Comparison of ENCODE assay signal across 8 cellular contexts in genomic region chr3:168952551-168952950, GRCh38.
DNase-seq lines count a peak whose midpoint lies in the region; ATAC-seq and TF ChIP-seq lines count a peak whose summit lies in the region.

No MANE protein-coding gene starts in this region.

- H3F3A ChIP-seq in neural cell (ENCODE audit: insufficient read depth, low read length, poor library complexity, severe bottlenecking), result no peaks in the 10 kb centered on the region

- no peaks in the 10 kb centered on the region for H3K27me3 ChIP-seq in neural cell (ENCODE audit: insufficient read depth, low read depth, low read length)
- H3K27me3 ChIP-seq in adrenal gland, result no peaks in the 10 kb centered on the region

- TF ChIP-seq POLR2A in adrenal gland (IDR thresholded peaks at IDR 0.05), result no peak

- H3K9ac ChIP-seq in neural cell (ENCODE audit: low read length), result no peak overlapping the region

- no peaks in the 10 kb centered on the region for H3K9me2 ChIP-seq in neural cell (ENCODE audit: insufficient read depth, low read length)

- intact Hi-C loops in adrenal gland (cut with DNase I) (no loop called here), left colon (cut with DNase I, micrococcal nuclease) (no loop called here)

- peak; percentile 56 for TF ChIP-seq RAD21 in neural cell (conservative IDR thresholded peaks at IDR 0.05)

- H3K9me3 ChIP-seq in neural cell (ENCODE audit: low read length), result no peaks in the 10 kb centered on the region
- no peaks in the 10 kb centered on the region for H3K9me3 ChIP-seq in adrenal gland (replicated peaks in 1 of 3)

- H3K27ac ChIP-seq in neural cell (ENCODE audit: low read length) (no peak overlapping the region), adrenal gland (no peak overlapping the region)

- H3K4me1 ChIP-seq in adrenal gland (replicated peaks in 1 of 2), result no peaks in the 10 kb centered on the region

- ATAC-seq in left colon, result no peak
- no peak for ATAC-seq in HG03097 (IDR thresholded peaks at IDR 0.05; ENCODE audit: low FRiP score, unreplicated experiment)

- DNase-seq in ELR (ENCODE audit: low read depth) (peak; percentile 50), NCI-H2107 (lab: John Stamatoyannopoulos, UW) (peak; percentile 9), cardiac fibroblast (ENCODE audit: low read depth in 2 of 2) (peak; percentile 67 to 76), adrenal gland (no peak), NCI-H2029 (lab: John Stamatoyannopoulos, UW) (no peak), left colon (no peak)

- TF ChIP-seq CTCF in cardiac fibroblast (IDR thresholded peaks at IDR 0.05; ENCODE audit: low read depth, low read length), result peak; percentile 11
- peak; percentile 57 for TF ChIP-seq CTCF in neural cell (IDR thresholded peaks at IDR 0.05; ENCODE audit: poor library complexity, severe bottlenecking)
- no peak for TF ChIP-seq CTCF in adrenal gland (IDR thresholded peaks at IDR 0.05)

- H4K20me1 ChIP-seq in neural cell (ENCODE audit: insufficient read depth), result no peaks in the 10 kb centered on the region

- no peak for TF ChIP-seq EP300 in neural cell (conservative IDR thresholded peaks at IDR 0.05; ENCODE audit: poor library complexity, severe bottlenecking)

- H3K4me2 ChIP-seq in neural cell (ENCODE audit: low read length), result no peak overlapping the region

- H3K36me3 ChIP-seq in neural cell (ENCODE audit: insufficient read depth, low read length), result no peaks in the 10 kb centered on the region
- no peaks in the 10 kb centered on the region for H3K36me3 ChIP-seq in adrenal gland (replicated peaks in 1 of 2)

- no peak overlapping the region for H3K4me3 ChIP-seq in cardiac fibroblast (replicated peaks in 1 of 2; ENCODE audit: low read depth in 2 of 2, low read length in 2 of 2)
- no peak overlapping the region for H3K4me3 ChIP-seq in neural cell (ENCODE audit: low read length)
- no peak overlapping the region for H3K4me3 ChIP-seq in adrenal gland

- H2AFZ ChIP-seq in neural cell (ENCODE audit: low read depth, low read length), result no peak overlapping the region

- H3K79me2 ChIP-seq in neural cell (replicated peaks; ENCODE audit: insufficient read depth, low read length), result no peaks in the 10 kb centered on the region

- WGBS in adrenal gland, 4 donors, result 34 to 42% (median 34%) methylated on average over 4 of the region's 4 CpGs

TF ChIP-seq in neural cell, 6 proteins besides CTCF, POLR2A, EP300 and RAD21:
- no peak for TF ChIP-seq MXI1 (conservative IDR thresholded peaks at IDR 0.05; ENCODE audit: poor library complexity, severe bottlenecking)
- peak; percentile 52 for TF ChIP-seq SMC3 (conservative IDR thresholded peaks at IDR 0.05; ENCODE audit: poor library complexity)

Comparison
In these comparisons a context has a peak if more than half of its experiments do, and no peak if none do; other contexts are left out.
1. DNase-seq: peak in ELR (single experiment), NCI-H2107 (single experiment) and cardiac fibroblast (2 of 2); none in adrenal gland (0 of 7), NCI-H2029 (single experiment) and left colon (0 of 2).
2. CTCF ChIP-seq: peak in cardiac fibroblast (single experiment) and neural cell (single experiment); none in adrenal gland (0 of 6).